In the genomic region with DNA sequence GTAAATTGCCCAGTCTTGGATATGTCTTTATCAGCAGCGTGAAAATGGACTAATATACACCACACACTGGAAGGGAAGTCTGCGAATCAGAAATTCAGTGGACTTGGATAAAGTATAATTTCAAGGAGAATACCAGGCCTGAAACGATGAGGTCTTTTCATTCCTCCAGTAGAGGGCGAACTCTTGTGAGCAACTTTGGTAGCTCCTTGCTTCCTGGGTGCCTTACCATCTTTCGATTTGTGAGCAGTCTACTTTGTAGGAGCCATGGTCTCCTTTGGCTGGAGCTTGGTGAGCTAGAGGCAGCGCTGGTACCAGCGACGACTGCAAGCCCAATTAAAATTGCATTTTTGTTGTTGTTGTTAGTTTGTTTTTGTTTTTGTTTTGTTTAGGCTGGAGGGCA, we compare ENCODE assay signal across 1 cellular context.
TF ChIP-seq lines count a peak whose summit lies in the region.

No MANE protein-coding gene starts in this region.

TF ChIP-seq in WTC11, 78 proteins besides CTCF, POLR2A, EP300 and RAD21 (continued from another document):
- TF ChIP-seq, protein P1, sequence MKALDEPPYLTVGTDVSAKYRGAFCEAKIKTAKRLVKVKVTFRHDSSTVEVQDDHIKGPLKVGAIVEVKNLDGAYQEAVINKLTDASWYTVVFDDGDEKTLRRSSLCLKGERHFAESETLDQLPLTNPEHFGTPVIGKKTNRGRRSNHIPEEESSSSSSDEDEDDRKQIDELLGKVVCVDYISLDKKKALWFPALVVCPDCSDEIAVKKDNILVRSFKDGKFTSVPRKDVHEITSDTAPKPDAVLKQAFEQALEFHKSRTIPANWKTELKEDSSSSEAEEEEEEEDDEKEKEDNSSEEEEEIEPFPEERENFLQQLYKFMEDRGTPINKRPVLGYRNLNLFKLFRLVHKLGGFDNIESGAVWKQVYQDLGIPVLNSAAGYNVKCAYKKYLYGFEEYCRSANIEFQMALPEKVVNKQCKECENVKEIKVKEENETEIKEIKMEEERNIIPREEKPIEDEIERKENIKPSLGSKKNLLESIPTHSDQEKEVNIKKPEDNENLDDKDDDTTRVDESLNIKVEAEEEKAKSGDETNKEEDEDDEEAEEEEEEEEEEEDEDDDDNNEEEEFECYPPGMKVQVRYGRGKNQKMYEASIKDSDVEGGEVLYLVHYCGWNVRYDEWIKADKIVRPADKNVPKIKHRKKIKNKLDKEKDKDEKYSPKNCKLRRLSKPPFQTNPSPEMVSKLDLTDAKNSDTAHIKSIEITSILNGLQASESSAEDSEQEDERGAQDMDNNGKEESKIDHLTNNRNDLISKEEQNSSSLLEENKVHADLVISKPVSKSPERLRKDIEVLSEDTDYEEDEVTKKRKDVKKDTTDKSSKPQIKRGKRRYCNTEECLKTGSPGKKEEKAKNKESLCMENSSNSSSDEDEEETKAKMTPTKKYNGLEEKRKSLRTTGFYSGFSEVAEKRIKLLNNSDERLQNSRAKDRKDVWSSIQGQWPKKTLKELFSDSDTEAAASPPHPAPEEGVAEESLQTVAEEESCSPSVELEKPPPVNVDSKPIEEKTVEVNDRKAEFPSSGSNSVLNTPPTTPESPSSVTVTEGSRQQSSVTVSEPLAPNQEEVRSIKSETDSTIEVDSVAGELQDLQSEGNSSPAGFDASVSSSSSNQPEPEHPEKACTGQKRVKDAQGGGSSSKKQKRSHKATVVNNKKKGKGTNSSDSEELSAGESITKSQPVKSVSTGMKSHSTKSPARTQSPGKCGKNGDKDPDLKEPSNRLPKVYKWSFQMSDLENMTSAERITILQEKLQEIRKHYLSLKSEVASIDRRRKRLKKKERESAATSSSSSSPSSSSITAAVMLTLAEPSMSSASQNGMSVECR (CRISPR knock-in tag; IDR thresholded peaks at IDR 0.05; ENCODE audit: borderline replicate concordance), result no peak
- no peak for TF ChIP-seq ZNF396 (CRISPR knock-in tag; IDR thresholded peaks at IDR 0.05; ENCODE audit: borderline replicate concordance)
- TF ChIP-seq, protein P2, sequence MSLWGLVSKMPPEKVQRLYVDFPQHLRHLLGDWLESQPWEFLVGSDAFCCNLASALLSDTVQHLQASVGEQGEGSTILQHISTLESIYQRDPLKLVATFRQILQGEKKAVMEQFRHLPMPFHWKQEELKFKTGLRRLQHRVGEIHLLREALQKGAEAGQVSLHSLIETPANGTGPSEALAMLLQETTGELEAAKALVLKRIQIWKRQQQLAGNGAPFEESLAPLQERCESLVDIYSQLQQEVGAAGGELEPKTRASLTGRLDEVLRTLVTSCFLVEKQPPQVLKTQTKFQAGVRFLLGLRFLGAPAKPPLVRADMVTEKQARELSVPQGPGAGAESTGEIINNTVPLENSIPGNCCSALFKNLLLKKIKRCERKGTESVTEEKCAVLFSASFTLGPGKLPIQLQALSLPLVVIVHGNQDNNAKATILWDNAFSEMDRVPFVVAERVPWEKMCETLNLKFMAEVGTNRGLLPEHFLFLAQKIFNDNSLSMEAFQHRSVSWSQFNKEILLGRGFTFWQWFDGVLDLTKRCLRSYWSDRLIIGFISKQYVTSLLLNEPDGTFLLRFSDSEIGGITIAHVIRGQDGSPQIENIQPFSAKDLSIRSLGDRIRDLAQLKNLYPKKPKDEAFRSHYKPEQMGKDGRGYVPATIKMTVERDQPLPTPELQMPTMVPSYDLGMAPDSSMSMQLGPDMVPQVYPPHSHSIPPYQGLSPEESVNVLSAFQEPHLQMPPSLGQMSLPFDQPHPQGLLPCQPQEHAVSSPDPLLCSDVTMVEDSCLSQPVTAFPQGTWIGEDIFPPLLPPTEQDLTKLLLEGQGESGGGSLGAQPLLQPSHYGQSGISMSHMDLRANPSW (CRISPR knock-in tag; conservative IDR thresholded peaks at IDR 0.05; ENCODE audit: low read depth), result no peak
- TF ChIP-seq ZNF263 (CRISPR knock-in tag; IDR thresholded peaks at IDR 0.05; ENCODE audit: low read depth), result no peak
- TF ChIP-seq CBFB (CRISPR knock-in tag; IDR thresholded peaks at IDR 0.05; ENCODE audit: low read depth), result no peak
- TF ChIP-seq, protein P3, sequence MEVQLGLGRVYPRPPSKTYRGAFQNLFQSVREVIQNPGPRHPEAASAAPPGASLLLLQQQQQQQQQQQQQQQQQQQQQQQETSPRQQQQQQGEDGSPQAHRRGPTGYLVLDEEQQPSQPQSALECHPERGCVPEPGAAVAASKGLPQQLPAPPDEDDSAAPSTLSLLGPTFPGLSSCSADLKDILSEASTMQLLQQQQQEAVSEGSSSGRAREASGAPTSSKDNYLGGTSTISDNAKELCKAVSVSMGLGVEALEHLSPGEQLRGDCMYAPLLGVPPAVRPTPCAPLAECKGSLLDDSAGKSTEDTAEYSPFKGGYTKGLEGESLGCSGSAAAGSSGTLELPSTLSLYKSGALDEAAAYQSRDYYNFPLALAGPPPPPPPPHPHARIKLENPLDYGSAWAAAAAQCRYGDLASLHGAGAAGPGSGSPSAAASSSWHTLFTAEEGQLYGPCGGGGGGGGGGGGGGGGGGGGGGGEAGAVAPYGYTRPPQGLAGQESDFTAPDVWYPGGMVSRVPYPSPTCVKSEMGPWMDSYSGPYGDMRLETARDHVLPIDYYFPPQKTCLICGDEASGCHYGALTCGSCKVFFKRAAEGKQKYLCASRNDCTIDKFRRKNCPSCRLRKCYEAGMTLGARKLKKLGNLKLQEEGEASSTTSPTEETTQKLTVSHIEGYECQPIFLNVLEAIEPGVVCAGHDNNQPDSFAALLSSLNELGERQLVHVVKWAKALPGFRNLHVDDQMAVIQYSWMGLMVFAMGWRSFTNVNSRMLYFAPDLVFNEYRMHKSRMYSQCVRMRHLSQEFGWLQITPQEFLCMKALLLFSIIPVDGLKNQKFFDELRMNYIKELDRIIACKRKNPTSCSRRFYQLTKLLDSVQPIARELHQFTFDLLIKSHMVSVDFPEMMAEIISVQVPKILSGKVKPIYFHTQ (CRISPR knock-in tag; IDR thresholded peaks at IDR 0.05), result no peak
- TF ChIP-seq, protein P4, sequence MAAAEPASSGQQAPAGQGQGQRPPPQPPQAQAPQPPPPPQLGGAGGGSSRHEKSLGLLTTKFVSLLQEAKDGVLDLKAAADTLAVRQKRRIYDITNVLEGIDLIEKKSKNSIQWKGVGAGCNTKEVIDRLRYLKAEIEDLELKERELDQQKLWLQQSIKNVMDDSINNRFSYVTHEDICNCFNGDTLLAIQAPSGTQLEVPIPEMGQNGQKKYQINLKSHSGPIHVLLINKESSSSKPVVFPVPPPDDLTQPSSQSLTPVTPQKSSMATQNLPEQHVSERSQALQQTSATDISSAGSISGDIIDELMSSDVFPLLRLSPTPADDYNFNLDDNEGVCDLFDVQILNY (CRISPR knock-in tag; IDR thresholded peaks at IDR 0.05), result no peak
- TF ChIP-seq, protein P5, sequence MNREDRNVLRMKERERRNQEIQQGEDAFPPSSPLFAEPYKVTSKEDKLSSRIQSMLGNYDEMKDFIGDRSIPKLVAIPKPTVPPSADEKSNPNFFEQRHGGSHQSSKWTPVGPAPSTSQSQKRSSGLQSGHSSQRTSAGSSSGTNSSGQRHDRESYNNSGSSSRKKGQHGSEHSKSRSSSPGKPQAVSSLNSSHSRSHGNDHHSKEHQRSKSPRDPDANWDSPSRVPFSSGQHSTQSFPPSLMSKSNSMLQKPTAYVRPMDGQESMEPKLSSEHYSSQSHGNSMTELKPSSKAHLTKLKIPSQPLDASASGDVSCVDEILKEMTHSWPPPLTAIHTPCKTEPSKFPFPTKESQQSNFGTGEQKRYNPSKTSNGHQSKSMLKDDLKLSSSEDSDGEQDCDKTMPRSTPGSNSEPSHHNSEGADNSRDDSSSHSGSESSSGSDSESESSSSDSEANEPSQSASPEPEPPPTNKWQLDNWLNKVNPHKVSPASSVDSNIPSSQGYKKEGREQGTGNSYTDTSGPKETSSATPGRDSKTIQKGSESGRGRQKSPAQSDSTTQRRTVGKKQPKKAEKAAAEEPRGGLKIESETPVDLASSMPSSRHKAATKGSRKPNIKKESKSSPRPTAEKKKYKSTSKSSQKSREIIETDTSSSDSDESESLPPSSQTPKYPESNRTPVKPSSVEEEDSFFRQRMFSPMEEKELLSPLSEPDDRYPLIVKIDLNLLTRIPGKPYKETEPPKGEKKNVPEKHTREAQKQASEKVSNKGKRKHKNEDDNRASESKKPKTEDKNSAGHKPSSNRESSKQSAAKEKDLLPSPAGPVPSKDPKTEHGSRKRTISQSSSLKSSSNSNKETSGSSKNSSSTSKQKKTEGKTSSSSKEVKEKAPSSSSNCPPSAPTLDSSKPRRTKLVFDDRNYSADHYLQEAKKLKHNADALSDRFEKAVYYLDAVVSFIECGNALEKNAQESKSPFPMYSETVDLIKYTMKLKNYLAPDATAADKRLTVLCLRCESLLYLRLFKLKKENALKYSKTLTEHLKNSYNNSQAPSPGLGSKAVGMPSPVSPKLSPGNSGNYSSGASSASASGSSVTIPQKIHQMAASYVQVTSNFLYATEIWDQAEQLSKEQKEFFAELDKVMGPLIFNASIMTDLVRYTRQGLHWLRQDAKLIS (CRISPR knock-in tag; IDR thresholded peaks at IDR 0.05; ENCODE audit: borderline replicate concordance), result no peak
- TF ChIP-seq, protein P6, sequence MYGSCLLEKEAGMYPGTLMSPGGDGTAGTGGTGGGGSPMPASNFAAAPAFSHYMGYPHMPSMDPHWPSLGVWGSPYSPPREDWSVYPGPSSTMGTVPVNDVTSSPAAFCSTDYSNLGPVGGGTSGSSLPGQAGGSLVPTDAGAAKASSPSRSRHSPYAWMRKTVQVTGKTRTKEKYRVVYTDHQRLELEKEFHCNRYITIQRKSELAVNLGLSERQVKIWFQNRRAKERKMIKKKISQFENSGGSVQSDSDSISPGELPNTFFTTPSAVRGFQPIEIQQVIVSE (CRISPR knock-in tag; IDR thresholded peaks at IDR 0.05; ENCODE audit: borderline replicate concordance), result no peak
- TF ChIP-seq ATF1 (CRISPR knock-in tag; IDR thresholded peaks at IDR 0.05), result no peak
- TF ChIP-seq ELF4 (CRISPR knock-in tag; IDR thresholded peaks at IDR 0.05; ENCODE audit: low read depth), result no peak
- TF ChIP-seq ZNF121 (CRISPR knock-in tag; IDR thresholded peaks at IDR 0.05), result no peak
- TF ChIP-seq, protein P7, sequence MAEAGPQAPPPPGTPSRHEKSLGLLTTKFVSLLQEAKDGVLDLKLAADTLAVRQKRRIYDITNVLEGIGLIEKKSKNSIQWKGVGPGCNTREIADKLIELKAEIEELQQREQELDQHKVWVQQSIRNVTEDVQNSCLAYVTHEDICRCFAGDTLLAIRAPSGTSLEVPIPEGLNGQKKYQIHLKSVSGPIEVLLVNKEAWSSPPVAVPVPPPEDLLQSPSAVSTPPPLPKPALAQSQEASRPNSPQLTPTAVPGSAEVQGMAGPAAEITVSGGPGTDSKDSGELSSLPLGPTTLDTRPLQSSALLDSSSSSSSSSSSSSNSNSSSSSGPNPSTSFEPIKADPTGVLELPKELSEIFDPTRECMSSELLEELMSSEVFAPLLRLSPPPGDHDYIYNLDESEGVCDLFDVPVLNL (CRISPR knock-in tag; IDR thresholded peaks at IDR 0.05; ENCODE audit: borderline replicate concordance, low read depth), result no peak
